Comparison of ENCODE assay signal across 11 cellular contexts in the genomic region with DNA sequence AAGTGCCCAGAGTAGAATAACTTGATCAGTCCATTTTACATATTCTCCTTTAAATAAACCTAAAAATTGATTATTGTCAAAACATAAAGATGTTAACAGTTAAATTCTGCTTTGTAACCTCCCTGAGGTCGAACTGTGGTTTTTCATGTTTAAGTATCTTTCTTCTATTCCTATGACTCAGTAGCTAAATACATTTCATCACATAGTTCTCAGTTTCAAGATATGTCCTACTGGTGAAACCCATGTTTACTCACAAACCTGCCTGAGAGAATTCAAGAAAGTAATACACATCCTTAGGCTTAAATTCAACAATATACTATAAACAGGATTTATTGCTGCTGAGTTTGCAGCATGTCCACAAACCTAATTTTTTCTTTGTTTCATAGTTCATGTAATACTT.
DNase-seq lines count a peak whose midpoint lies in the region; ATAC-seq, FAIRE-seq and TF ChIP-seq lines count a peak whose summit lies in the region.
"Had no signal": no experiment of that assay in that cellular context is flagged by ENCODE, and none has a peak within 500 bp of the region (broad histone marks: within the 10 kb centered on the region; RNA-seq: fewer than 3 reads in every experiment).

No MANE protein-coding gene starts in this region.

- DNase-seq in GM12891 (ENCODE audit: insufficient read length, low spot score): no peak
- DNase-seq in RKO (ENCODE audit: low spot score): peak; percentile 4
- DNase-seq in NCI-H510A (lab: John Stamatoyannopoulos, UW): no peak
- no peak for DNase-seq in left ventricle myocardium superior
- no peak for DNase-seq in NCI-H2196 (lab: John Stamatoyannopoulos, UW; ENCODE audit: unreplicated experiment)
- DNase-seq in dedifferentiated amniotic fluid mesenchymal stem cell (ENCODE audit: extremely low spot score): no peak
- DNase-seq: BE2C, NCI-H1417, SK-N-SH had no signal

- peak; percentile 82 for ATAC-seq in GM19455 (IDR thresholded peaks at IDR 0.05; ENCODE audit: unreplicated experiment)
- ATAC-seq in HG03025 (IDR thresholded peaks at IDR 0.05; ENCODE audit: low FRiP score, unreplicated experiment): peak; percentile 91
- ATAC-seq in left ventricle myocardium superior: no peak

- intact Hi-C loops in left ventricle myocardium superior (cut with micrococcal nuclease): no loop called here

- no peak for TF ChIP-seq POLR2A in GM12891 (IDR thresholded peaks at IDR 0.05; ENCODE audit: low read depth, low read length)

- FAIRE-seq in GM12891 (lab: Jason Lieb, UNC): peak; percentile 47

TF ChIP-seq in GM12891, 5 proteins besides CTCF, POLR2A, EP300 and RAD21:
- TF ChIP-seq SPI1 (IDR thresholded peaks at IDR 0.05; ENCODE audit: low read depth, low read length) (no peak), POLR2AphosphoS5 (IDR thresholded peaks at IDR 0.05; ENCODE audit: low read depth, low read length) (no peak), TAF1 (IDR thresholded peaks at IDR 0.05; ENCODE audit: low read depth, low read length) (no peak), POU2F2 (IDR thresholded peaks at IDR 0.05; ENCODE audit: low read depth, low read length) (no peak), PAX5 (IDR thresholded peaks at IDR 0.05; ENCODE audit: insufficient read depth, low read length, severe bottlenecking) (no peak)
TF ChIP-seq in GM12891: peak in this region for 0.
